8 cellular contexts compared by ENCODE assay signal in the genomic region with DNA sequence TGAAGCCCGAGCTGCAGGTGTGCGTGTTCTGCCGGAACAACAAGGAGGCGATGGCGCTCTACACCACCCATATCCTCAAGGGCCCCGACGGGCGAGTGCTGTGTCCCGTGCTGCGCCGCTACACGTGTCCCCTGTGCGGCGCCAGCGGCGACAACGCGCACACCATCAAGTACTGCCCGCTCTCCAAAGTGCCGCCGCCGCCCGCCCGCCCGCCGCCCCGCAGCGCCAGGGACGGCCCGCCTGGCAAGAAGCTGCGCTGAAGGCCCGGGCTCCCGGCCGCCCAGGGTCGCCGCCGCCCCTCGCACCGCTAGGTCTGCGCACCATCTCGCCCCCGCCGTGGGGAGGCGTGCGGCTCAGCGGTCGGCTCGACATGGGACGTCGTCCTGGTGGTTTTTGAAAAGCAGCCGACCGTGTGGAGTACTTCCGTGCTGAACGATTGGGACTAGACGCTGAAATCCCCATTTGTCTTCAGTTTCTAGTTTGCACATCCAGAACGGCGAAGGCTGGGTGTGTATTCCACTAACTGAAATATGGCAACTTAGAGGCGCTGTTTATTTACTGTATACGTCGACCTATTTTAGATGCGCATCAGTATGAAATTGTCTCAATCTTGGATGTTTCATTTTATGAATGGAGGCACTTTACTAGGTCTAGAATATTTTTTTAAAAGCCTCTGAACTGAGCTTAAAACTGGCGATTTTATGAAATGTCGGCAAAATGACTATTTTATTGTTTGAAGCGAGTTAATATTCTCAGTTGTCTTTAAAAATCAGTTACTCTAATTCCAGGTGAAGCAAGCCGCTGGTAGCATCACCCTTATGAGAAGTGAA. TPM values are rescaled to one million over a fixed set of nuclear protein-coding genes. Genes with fewer than 3 reads are reported as not detected.
DNase-seq lines count a peak whose midpoint lies in the region; ATAC-seq, FAIRE-seq and TF ChIP-seq lines count a peak whose summit lies in the region.

No MANE protein-coding gene starts in this region.

- H2AFZ ChIP-seq in GM12878 (ENCODE audit: control insufficient read depth, low read depth, low read length): no peak overlapping the region; the same call in none of the 2 replicates

- ATAC-seq in GM21723 (IDR thresholded peaks at IDR 0.05; ENCODE audit: unreplicated experiment) (peak; percentile 60), GM12878 (peak; percentile 81)

- no TSS peak for BruUV-seq in GM12878 (replicated peaks; lab: Mats Ljungman, UMichigan)

- TF ChIP-seq EP300 in Ishikawa (IDR thresholded peaks at IDR 0.05; ENCODE audit: borderline replicate concordance): no peak; the same call in 1 of the 2 replicates
- no peak for TF ChIP-seq EP300 in GM12878 (IDR thresholded peaks at IDR 0.05; ENCODE audit: borderline replicate concordance in 1 of 2, control insufficient read depth in 1 of 2, low read depth in 2 of 2, low read length in 2 of 2)

- H3K27ac ChIP-seq in GM12878 (ENCODE audit: control insufficient read depth, insufficient read depth): 0 out of 2 replicates have a peak overlapping the region, but pooled peaks have one; percentile 14

- peak; percentile 14 for TF ChIP-seq CTCF in GM10266 (IDR thresholded peaks at IDR 0.05; ENCODE audit: control insufficient read depth, insufficient read depth, low read depth, missing control alignments)
- TF ChIP-seq CTCF in GM12878 (IDR thresholded peaks at IDR 0.05 in 2 of 3, conservative IDR thresholded peaks at IDR 0.05 in 1 of 3; ENCODE audit: control insufficient read depth in 2 of 3, extremely low read depth in 1 of 3, insufficient read depth in 1 of 3, low read depth in 3 of 3, low read length in 3 of 3): peak in 2 of 3 experiments; percentile 15 to 19; a peak in 2 of 6 replicates

- CTCF ChIA-PET in GM12878 (lab: Yijun Ruan, JAX): interaction anchor here (0.6 to 3.0 kb wide), 7 partner anchors 9 to 686 kb away, joined by 3 to 16 read pairs (median 3); a partner anchor contains a TSS

- peak; percentile 70 for TF ChIP-seq POLR2A in GM12878 (IDR thresholded peaks at IDR 0.05; ENCODE audit: low read depth, low read length)

- H3K27me3 ChIP-seq in GM12878 (replicated peaks in 1 of 2; ENCODE audit: control insufficient read depth in 2 of 2, insufficient read depth in 2 of 2, low read length in 1 of 2): no peaks in the 10 kb centered on the region; a peak in 1 of 4 replicates

- no peaks in the 10 kb centered on the region; the same call in 1 of the 2 replicates for H3K79me2 ChIP-seq in GM12878 (ENCODE audit: control insufficient read depth, insufficient read depth, low read length)

- H3K36me3 ChIP-seq in GM12878 (ENCODE audit: control insufficient read depth in 2 of 2, insufficient read depth in 2 of 2, low read length in 1 of 2): peaks cover 1 to 7% of the 10 kb centered on the region in 2 experiments

- peak overlapping the region; percentile 58 for H3K4me2 ChIP-seq in GM12878 (ENCODE audit: control insufficient read depth, insufficient read depth)

- peak; percentile 4; the same call in 1 of the 2 replicates for TF ChIP-seq RAD21 in Ishikawa (IDR thresholded peaks at IDR 0.05; ENCODE audit: low read depth)
- TF ChIP-seq RAD21 in GM12878 (IDR thresholded peaks at IDR 0.05; ENCODE audit: insufficient read depth, low read depth, low read length): no peak

- H3K9me3 ChIP-seq in GM12878 (replicated peaks; ENCODE audit: control insufficient read depth, insufficient read depth, low read length): no peaks in the 10 kb centered on the region

- H3K4me3 ChIP-seq in GM12878: peak overlapping the region; percentile 62; the same call in 1 of the 2 replicates

- in situ Hi-C loops in GM12878 (cut with MboI): no loop called here

- intact Hi-C loops in GM12878 (cut with micrococcal nuclease; ENCODE audit: unreplicated experiment): loop anchor here (1.0 to 5.0 kb wide), 2 partner anchors 42 to 59 kb away; no protein-coding TSS in a partner anchor

- H3K4me1 ChIP-seq in GM12878 (ENCODE audit: control insufficient read depth, insufficient read depth, low read length): peaks cover 13% of the 10 kb centered on the region

- WGBS in GM12878 (ENCODE audit: insufficient coverage, insufficient replicate concordance, low lambda C conversion rate, missing lambda C conversion rate): 1% methylated on average over 65 of the region's 65 CpGs

- DNase-seq in GM10266 (ENCODE audit: extremely low spot score) (peak; percentile 84), T follicular helper cell (ENCODE audit: low read depth) (peak; percentile 23), GM12878 (ENCODE audit: low read depth, low spot score) (peak; percentile 62), inferior parietal cortex (ENCODE audit: extremely low spot score) (peak; percentile 21), HTR-8/SVneo (ENCODE audit: insufficient read length, low spot score) (no peak)
- DNase-seq in stimulated activated CD4-positive, alpha-beta T cell treated with anti-CD3 and anti-CD28 coated beads, Interleukin-2, amount 100 ng/mL, for 48 hours: peak; percentile 33 to 37

- POLR2A ChIA-PET in GM12878 (lab: Charles Lee): interaction anchor here (0.6 to 1.3 kb wide), 2 partner anchors 45 to 108 kb away, joined by 5 to 8 read pairs; no protein-coding TSS in a partner anchor

- peak; percentile 81 for FAIRE-seq in GM12878 (lab: Jason Lieb, UNC)
- FAIRE-seq in HTR-8/SVneo (lab: Jason Lieb, UNC): no peak

- RAD21 ChIA-PET in GM12878 (lab: Charles Lee; ENCODE audit: unreplicated experiment): interaction anchor here (0.6 to 1.4 kb wide), 5 partner anchors 49 to 179 kb away, joined by 3 to 4 read pairs (median 3); no protein-coding TSS in a partner anchor

- SMC1A ChIA-PET in GM12878 (lab: Charles Lee; ENCODE audit: uncharacterized antibody, unreplicated experiment): interaction anchor here (0.6 to 1.8 kb wide), 12 partner anchors 9 to 277 kb away, joined by 3 to 10 read pairs (median 3); no protein-coding TSS in a partner anchor

- no peak overlapping the region for H3K9ac ChIP-seq in GM12878 (ENCODE audit: control insufficient read depth, insufficient read depth, low read length)

- H4K20me1 ChIP-seq in GM12878 (ENCODE audit: control insufficient read depth, insufficient read depth): no peaks in the 10 kb centered on the region; the same call in 1 of the 2 replicates

TF ChIP-seq in Ishikawa, 13 proteins besides CTCF, POLR2A, EP300 and RAD21 (continues in another document):
- TF ChIP-seq, protein P1, sequence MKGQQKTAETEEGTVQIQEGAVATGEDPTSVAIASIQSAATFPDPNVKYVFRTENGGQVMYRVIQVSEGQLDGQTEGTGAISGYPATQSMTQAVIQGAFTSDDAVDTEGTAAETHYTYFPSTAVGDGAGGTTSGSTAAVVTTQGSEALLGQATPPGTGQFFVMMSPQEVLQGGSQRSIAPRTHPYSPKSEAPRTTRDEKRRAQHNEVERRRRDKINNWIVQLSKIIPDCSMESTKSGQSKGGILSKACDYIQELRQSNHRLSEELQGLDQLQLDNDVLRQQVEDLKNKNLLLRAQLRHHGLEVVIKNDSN (IDR thresholded peaks at IDR 0.05): peak; percentile 35
- no peak for TF ChIP-seq CEBPB (IDR thresholded peaks at IDR 0.05)

RNA-seq across cellular contexts. Expression of a gene that starts 1.1 kb away (rescaled TPM):
- total RNA-seq in GM12878 (2013; cell fraction: nucleolus; rRNA removed): 0.29 and 0.56 TPM in 2 replicates
- total RNA-seq in GM12878 (2014; rRNA removed) (0.23 and 0.65 TPM in 2 replicates), GM12878 (2014; rRNA removed; fragmentation: Illumina TruSeq; extraction: Trizol) (0.27 and 0.37 TPM in 2 replicates), GM12878 (2021) (0.36 and 0.61 TPM in 2 replicates)
- polyA plus RNA-seq in GM12878 (2011; ENCODE audit: low read depth): 0.51 TPM
- polyA plus RNA-seq in GM12878 (2011; rRNA removed) (0.30 and 0.37 TPM in 2 replicates), GM12878 (2014; fragmentation: Illumina TruSeq; extraction: Trizol) (0.22 TPM in 1 of 2 replicates, not detected in the other), GM12878 (2014; fragmentation: Nextera tagmentation; extraction: Ambion mirVana) (under 1 TPM; 0.03 to 0.29 TPM), GM12878 (2014; rRNA removed) (0.48 and 0.55 TPM in 2 replicates), GM12878 (2016; fragmentation: Nextera tagmentation; extraction: Ambion mirVana) (not detected)
- 0.12 and 0.22 TPM in 2 replicates for polyA plus RNA-seq in GM12878 (2011; cell fraction: cytosol; rRNA removed)
- 0.20 and 0.22 TPM in 2 replicates for polyA plus RNA-seq in GM12878 (2011; cell fraction: nucleus; rRNA removed)
- polyA plus RNA-seq in GM12878 (2012): 0.72 and 1.0 TPM in 2 replicates
- 0.15 TPM in 1 of 2 replicates, not detected in the other for polyA minus RNA-seq in GM12878 (2011; rRNA and poly(A)+ RNA removed)
- not detected in 2 replicates for polyA minus RNA-seq in GM12878 (2011; cell fraction: cytosol; rRNA and poly(A)+ RNA removed)
- 0.36 and 0.57 TPM in 2 replicates for polyA minus RNA-seq in GM12878 (2011; cell fraction: nucleus; rRNA and poly(A)+ RNA removed)

RNA-seq across cellular contexts. Expression of a gene that starts 50.0 kb away (rescaled TPM):
- 143 and 144 TPM in 2 replicates for total RNA-seq in GM12878 (2013; cell fraction: nucleolus; rRNA removed)
- total RNA-seq in GM12878 (2014; rRNA removed): 82.6 and 86.3 TPM in 2 replicates
- total RNA-seq in GM12878 (2014; rRNA removed; fragmentation: Illumina TruSeq; extraction: Trizol): 159 and 166 TPM in 2 replicates
- total RNA-seq in GM12878 (2021): 138 and 148 TPM in 2 replicates
- 50.1 TPM for polyA plus RNA-seq in GM12878 (2011; ENCODE audit: low read depth)
- 47.4 and 49.4 TPM in 2 replicates for polyA plus RNA-seq in GM12878 (2011; rRNA removed)
- 35.9 and 50.0 TPM in 2 replicates for polyA plus RNA-seq in GM12878 (2011; cell fraction: cytosol; rRNA removed)
- 21.6 and 53.4 TPM in 2 replicates for polyA plus RNA-seq in GM12878 (2011; cell fraction: nucleus; rRNA removed)
- polyA plus RNA-seq in GM12878 (2012): 79.0 and 84.9 TPM in 2 replicates
- 195 and 219 TPM in 2 replicates for polyA plus RNA-seq in GM12878 (2014; fragmentation: Illumina TruSeq; extraction: Trizol)
- 10 to 100 TPM; 42.3 to 46.5 TPM for polyA plus RNA-seq in GM12878 (2014; fragmentation: Nextera tagmentation; extraction: Ambion mirVana)
- 78.1 and 88.9 TPM in 2 replicates for polyA plus RNA-seq in GM12878 (2014; rRNA removed)
- polyA plus RNA-seq in GM12878 (2016; fragmentation: Nextera tagmentation; extraction: Ambion mirVana): 100 to 1,000 TPM; 104 to 108 TPM
- polyA minus RNA-seq in GM12878 (2011; rRNA and poly(A)+ RNA removed): 71.2 and 84.9 TPM in 2 replicates
- 36.2 and 45.2 TPM in 2 replicates for polyA minus RNA-seq in GM12878 (2011; cell fraction: cytosol; rRNA and poly(A)+ RNA removed)
- polyA minus RNA-seq in GM12878 (2011; cell fraction: nucleus; rRNA and poly(A)+ RNA removed): 34.9 and 49.1 TPM in 2 replicates
